In genomic region chr19:6851359-6851758, GRCh38 we compare ENCODE assay signal across 29 cellular contexts. TPM values are rescaled to one million over a fixed set of nuclear protein-coding genes. Genes with fewer than 3 reads are reported as not detected.
"Had no signal": no experiment of that assay in that cellular context is flagged by ENCODE, and none has a peak within 500 bp of the region (broad histone marks: within the 10 kb centered on the region; RNA-seq: fewer than 3 reads in every experiment).

No MANE protein-coding gene starts in this region.

- H3K27me3 ChIP-seq: brain microvascular endothelial cell, colonic mucosa, SJCRH30 had no signal

- H3K4me1 Mint-ChIP-seq: activated CD4-positive, alpha-beta T cell treated with anti-CD3 and anti-CD28 coated beads, Interleukin-2, amount 10 ng/mL, durations not matched to agents 24 days and 14 days; activated naive CD8-positive, alpha-beta T cell treated with anti-CD3 and anti-CD28 coated beads for 36 hours had no signal

- H3K27ac Mint-ChIP-seq: activated CD4-positive, alpha-beta memory T cell treated with anti-CD3 and anti-CD28 coated beads for 36 hours; activated CD4-positive, alpha-beta T cell treated with anti-CD3 and anti-CD28 coated beads, Interleukin-2, amount 10 ng/mL, durations not matched to agents 24 days and 14 days; activated naive CD8-positive, alpha-beta T cell treated with anti-CD3 and anti-CD28 coated beads for 36 hours; activated T-helper 1 cell treated with anti-CD3 and anti-CD28 coated beads, Interleukin-12 subunit alpha, Interleukin-12 subunit beta, Interleukin-2, Interleukin-4 antibody, amounts not matched to agents 30 ng/mL and 10 ng/mL and 1 ng/mL, durations not matched to agents 14 hours and 24 hours and 36 hours; T-helper 1 cell treated with Interleukin-12 subunit alpha and Interleukin-12 subunit beta and Interleukin-4 antibody, amounts not matched to agents 30 μg/mL and 1 μg/mL, for 36 hours; T-helper 2 cell treated with Interferon-gamma antibody and Interleukin-4, amounts not matched to agents 5 μg/mL and 100 μg/mL, for 36 hours had no signal

- FAIRE-seq: TTC549 had no signal

- H3K27ac ChIP-seq: brain microvascular endothelial cell, colonic mucosa, KMS-11, SJCRH30, SK-N-MC had no signal

- H3K4me1 ChIP-seq: colonic mucosa, SJCRH30 had no signal

- H3K9ac ChIP-seq: KMS-11 had no signal

- ATAC-seq: activated T-cell treated with anti-CD3 and anti-CD28 coated beads, Interleukin-2, amount 50 U/mL, for 4 hours; Panc1 had no signal

- H3K4me2 ChIP-seq: KMS-11 had no signal

- H3K9me3 ChIP-seq: colonic mucosa, SJCRH30 had no signal

- DNase-seq: activated CD4-positive, alpha-beta memory T cell treated with anti-CD3 and anti-CD28 coated beads for 36 hours; activated CD4-positive, alpha-beta T cell treated with anti-CD3 and anti-CD28 coated beads, Interleukin-2, amount 10 ng/mL, durations not matched to agents 24 days and 14 days; activated gamma-delta T cell treated with Interleukin-2 at 50 U/mL for 16 hours; activated naive CD4-positive, alpha-beta T cell treated with anti-CD3 and anti-CD28 coated beads, Interleukin-2, amount 50 U/mL, for 16 hours; activated naive CD8-positive, alpha-beta T cell treated with anti-CD3 and anti-CD28 coated beads for 36 hours; activated T-cell treated with anti-CD3 and anti-CD28 coated beads, Interleukin-2, amount 50 U/mL, for 4 hours; amniotic stem cell; brain microvascular endothelial cell; central memory CD4-positive, alpha-beta T cell; colonic mucosa; NCI-H1092 treated with DMSO at 0.1 percent for 48 hours; NCI-H1417; NCI-H187 treated with DMSO at 0.1 percent for 48 hours; NCI-H2081; NCI-H2171 treated with DMSO at 0.1 percent for 48 hours; NCI-H226; NCI-H524 treated with DMSO at 0.1 percent for 48 hours; SHP77; SJCRH30 had no signal

- H3K36me3 ChIP-seq: brain microvascular endothelial cell, colonic mucosa, SJCRH30 had no signal

- H3K4me3 Mint-ChIP-seq: activated CD4-positive, alpha-beta memory T cell treated with anti-CD3 and anti-CD28 coated beads for 36 hours; activated CD4-positive, alpha-beta T cell treated with anti-CD3 and anti-CD28 coated beads, Interleukin-2, amount 10 ng/mL, durations not matched to agents 24 days and 14 days; activated naive CD8-positive, alpha-beta T cell treated with anti-CD3 and anti-CD28 coated beads for 36 hours; activated T-cell treated with anti-CD3 and anti-CD28 coated beads, Interleukin-2, amount 50 U/mL, for 4 hours; activated T-helper 1 cell treated with anti-CD3 and anti-CD28 coated beads, Interleukin-12 subunit alpha, Interleukin-12 subunit beta, Interleukin-2, Interleukin-4 antibody, amounts not matched to agents 30 ng/mL and 10 ng/mL and 1 ng/mL, durations not matched to agents 14 hours and 24 hours and 36 hours; T-helper 1 cell treated with Interleukin-12 subunit alpha and Interleukin-12 subunit beta and Interleukin-4 antibody, amounts not matched to agents 30 μg/mL and 1 μg/mL, for 36 hours; T-helper 2 cell treated with Interferon-gamma antibody and Interleukin-4, amounts not matched to agents 5 μg/mL and 100 μg/mL, for 36 hours had no signal

- H3K4me3 ChIP-seq: colonic mucosa, SJCRH30, SK-N-MC had no signal

- H3K27me3 Mint-ChIP-seq: activated CD4-positive, alpha-beta memory T cell treated with anti-CD3 and anti-CD28 coated beads for 36 hours; activated CD4-positive, alpha-beta T cell treated with anti-CD3 and anti-CD28 coated beads, Interleukin-2, amount 10 ng/mL, durations not matched to agents 24 days and 14 days; activated naive CD8-positive, alpha-beta T cell treated with anti-CD3 and anti-CD28 coated beads for 36 hours had no signal

- H3K9me3 Mint-ChIP-seq: activated CD4-positive, alpha-beta memory T cell treated with anti-CD3 and anti-CD28 coated beads for 36 hours; activated CD4-positive, alpha-beta T cell treated with anti-CD3 and anti-CD28 coated beads, Interleukin-2, amount 10 ng/mL, durations not matched to agents 24 days and 14 days; activated naive CD8-positive, alpha-beta T cell treated with anti-CD3 and anti-CD28 coated beads for 36 hours; activated T-cell treated with anti-CD3 and anti-CD28 coated beads, Interleukin-2, amount 50 U/mL, for 4 hours; activated T-helper 1 cell treated with anti-CD3 and anti-CD28 coated beads, Interleukin-12 subunit alpha, Interleukin-12 subunit beta, Interleukin-2, Interleukin-4 antibody, amounts not matched to agents 30 ng/mL and 10 ng/mL and 1 ng/mL, durations not matched to agents 14 hours and 24 hours and 36 hours; T-helper 1 cell treated with Interleukin-12 subunit alpha and Interleukin-12 subunit beta and Interleukin-4 antibody, amounts not matched to agents 30 μg/mL and 1 μg/mL, for 36 hours; T-helper 2 cell treated with Interferon-gamma antibody and Interleukin-4, amounts not matched to agents 5 μg/mL and 100 μg/mL, for 36 hours had no signal

RNA-seq across cellular contexts. Expression of gene ADGRE1, which starts 36.0 kb away (rescaled TPM):
- total RNA-seq: chondrocyte, LHCN-M2, NCI-H460, SJCRH30 had no signal
